ENCODE assay signal across 12 cellular contexts in genomic region chrX:18946157-18946556, GRCh38.
"Had no signal": no experiment of that assay in that cellular context is flagged by ENCODE, and none has a peak within 500 bp of the region (broad histone marks: within the 10 kb centered on the region; RNA-seq: fewer than 3 reads in every experiment).

No MANE protein-coding gene starts in this region.

- DNase-seq: activated CD4-positive, alpha-beta T cell treated with anti-CD3 and anti-CD28 coated beads, Interleukin-2, amount 10 ng/mL, durations not matched to agents 7 days and 5 days; activated CD8-positive, alpha-beta memory T cell treated with anti-CD3 and anti-CD28 coated beads, Interleukin-2, amount 50 U/mL, for 4 hours; activated effector memory CD4-positive, alpha-beta T cell treated with Interleukin-2 at 50 U/mL for 16 hours; activated naive CD4-positive, alpha-beta T cell treated with anti-CD3 and anti-CD28 coated beads, Interleukin-2, amount 10 ng/mL, durations not matched to agents 7 days and 5 days; activated T-cell treated with anti-CD3 and anti-CD28 coated beads, Interleukin-2, amount 50 U/mL, for 4 hours; effector memory CD8-positive, alpha-beta T cell; foreskin fibroblast; posterior cingulate gyrus; sigmoid colon; stimulated activated naive B cell treated with anti-CD40 and anti-IgM and Interleukin-4, amounts not matched to agents 10 μg/mL and 1 μg/mL and 100 μg/mL, for 72 hours; T-helper 1 cell; T-helper 9 cell had no signal
